9 cellular contexts compared by ENCODE assay signal in genomic region chr5:3595102-3595961, GRCh38. TPM values are rescaled to one million over a fixed set of nuclear protein-coding genes. Genes with fewer than 3 reads are reported as not detected.
DNase-seq lines count a peak whose midpoint lies in the region; ATAC-seq and TF ChIP-seq lines count a peak whose summit lies in the region.
"Had no signal": no experiment of that assay in that cellular context is flagged by ENCODE, and none has a peak within 500 bp of the region (broad histone marks: within the 10 kb centered on the region; RNA-seq: fewer than 3 reads in every experiment).

Gene IRX1 (plus strand): TSS chr5:3595832. CDS start chr5:3596106, 274 bp downstream.

- no peak within 1 kb of the TSS for H3K4me2 ChIP-seq in KMS-11

- H3K4me1 ChIP-seq in KMS-11 (ENCODE audit: low read depth, poor library complexity, severe bottlenecking) = no peaks in the 10 kb centered on the region
- peaks cover 0 to 2% of the 10 kb centered on the region in 2 donors for H3K4me1 ChIP-seq in ascending aorta
- H3K4me1 ChIP-seq in stomach = peaks cover 16 to 57% (median 36%) of the 10 kb centered on the region in 4 donors

- H3K36me3 ChIP-seq in KMS-11 (ENCODE audit: insufficient read depth) (no peaks in the 10 kb centered on the region), ascending aorta (no peaks in the 10 kb centered on the region), stomach (no peaks in the 10 kb centered on the region)

- no peak for TF ChIP-seq CTCF in KMS-11 (conservative IDR thresholded peaks at IDR 0.05; ENCODE audit: low read depth, low read length)
- no peak for TF ChIP-seq CTCF in ascending aorta (IDR thresholded peaks at IDR 0.05)
- no peak for TF ChIP-seq CTCF in stomach (IDR thresholded peaks at IDR 0.05)

- H3K9me3 ChIP-seq in ascending aorta = no peaks in the 10 kb centered on the region
- H3K9me3 ChIP-seq in iPS-18c (ENCODE audit: control insufficient read depth, insufficient read depth, low read length) = peaks cover 4% of the 10 kb centered on the region
- peaks cover 0 to 16% (median 0%) of the 10 kb centered on the region in 4 donors for H3K9me3 ChIP-seq in stomach

- TF ChIP-seq POLR2A in stomach (IDR thresholded peaks at IDR 0.05) = no peak

- H3K9ac ChIP-seq in KMS-11 = peak within 1 kb of the TSS; percentile 30; the same call in 1 of the 2 replicates

- ATAC-seq in HG03442 (IDR thresholded peaks at IDR 0.05; ENCODE audit: unreplicated experiment) (no peak), HG03460 (IDR thresholded peaks at IDR 0.05; ENCODE audit: unreplicated experiment) (no peak)

- peak within 1 kb of the TSS; percentile 26; the same call in 1 of the 2 replicates for H2AFZ ChIP-seq in KMS-11 (ENCODE audit: low read depth)

- intact Hi-C loops in ascending aorta (cut with DNase I) = no loop called here
- intact Hi-C loops in stomach (cut with DNase I; ENCODE audit: low total_unique reads) = no loop called here

- H3K27ac ChIP-seq in KMS-11 = no peak within 1 kb of the TSS
- H3K27ac ChIP-seq in ascending aorta = peak within 1 kb of the TSS; percentile 63 to 75
- H3K27ac ChIP-seq in stomach = no peak within 1 kb of the TSS

- H3K4me3 ChIP-seq in KMS-11 (IDR thresholded peaks at IDR 0.05; ENCODE audit: insufficient read depth, low read depth, low read length) = no peak within 1 kb of the TSS
- peak within 1 kb of the TSS; percentile 39 to 65 for H3K4me3 ChIP-seq in ascending aorta
- peak within 1 kb of the TSS; percentile 59 for H3K4me3 ChIP-seq in iPS-18c (ENCODE audit: insufficient read depth, low read depth, low read length)
- H3K4me3 ChIP-seq in stomach = peak within 1 kb of the TSS; percentile 9 to 33 (median 26)

- no peaks in the 10 kb centered on the region for H3K79me2 ChIP-seq in KMS-11 (ENCODE audit: insufficient read depth, low read depth)

- 1 to 6% (median 3%) methylated on average over 16 to 98 of the region's 98 CpGs for WGBS in stomach, 5 donors

- no peak for TF ChIP-seq EP300 in stomach (IDR thresholded peaks at IDR 0.05)

- no peaks in the 10 kb centered on the region for H4K20me1 ChIP-seq in KMS-11 (ENCODE audit: insufficient read depth)

- DNase-seq in ascending aorta (ENCODE audit: low spot score in 2 of 2) (no peak), stomach (no peak), dermis blood vessel endothelial cell (no peak), putamen (ENCODE audit: low spot score) (no peak)
- DNase-seq: activated T-cell treated with anti-CD3 and anti-CD28 coated beads, Interleukin-2, amount 50 U/mL, for 4 hours had no signal

- H3K27me3 ChIP-seq in KMS-11 (ENCODE audit: insufficient read depth, low read depth) = no peaks in the 10 kb centered on the region
- H3K27me3 ChIP-seq in ascending aorta = peaks cover 22% of the 10 kb centered on the region
- H3K27me3 ChIP-seq in stomach = peaks cover 68 to 100% (median 98%) of the 10 kb centered on the region in 3 donors

RNA-seq across cellular contexts. Expression of gene IRX1, which starts in this region (rescaled TPM):
- 10.3 TPM for total RNA-seq in ascending aorta
- total RNA-seq in stomach = not detected
- under 1 TPM in 1 of 3 donors, not detected in 2; 0.13 TPM for polyA plus RNA-seq in stomach
- total RNA-seq in dermis blood vessel endothelial cell = under 0.01 TPM in 1 of 2 replicates, not detected in the other
- total RNA-seq: activated T-cell treated with anti-CD3 and anti-CD28 coated beads, Interleukin-2, amount 50 U/mL, for 4 hours had no signal

Comparison
In these comparisons a context has a peak if more than half of its experiments do, and no peak if none do; other contexts are left out.
1. RNA of gene IRX1 (total RNA-seq): 10.3 TPM in ascending aorta (single experiment); not detected in stomach and under 0.01 TPM in dermis blood vessel endothelial cell; every median in the first group is over 10 times any median in the second.
2. H3K27ac ChIP-seq: peak in ascending aorta (2 of 2); none in KMS-11 (single experiment) and stomach (0 of 5).